ENCODE assay signal across 22 cellular contexts in genomic region chr13:107043016-107043957, GRCh38.
DNase-seq lines count a peak whose midpoint lies in the region; ATAC-seq and TF ChIP-seq lines count a peak whose summit lies in the region.
"Had no signal": no experiment of that assay in that cellular context is flagged by ENCODE, and none has a peak within 500 bp of the region (broad histone marks: within the 10 kb centered on the region; RNA-seq: fewer than 3 reads in every experiment).

No MANE protein-coding gene starts in this region.

- no peak for TF ChIP-seq POLR2A in sigmoid colon (IDR thresholded peaks at IDR 0.05)

- H3K4me1 ChIP-seq in right atrium auricular region = peaks cover 0 to 9% of the 10 kb centered on the region in 2 donors
- H3K4me1 ChIP-seq in thoracic aorta (ENCODE audit: control insufficient read depth in 1 of 2, low read depth in 2 of 2) = peaks cover 11 to 24% of the 10 kb centered on the region in 2 donors
- H3K4me1 ChIP-seq in sigmoid colon = peaks cover 0 to 14% (median 6%) of the 10 kb centered on the region in 4 donors
- H3K4me1 ChIP-seq: psoas muscle had no signal

- 58 to 77% methylated on average over 8 of the region's 8 CpGs for WGBS in sigmoid colon, 2 donors

- H3K4me3 ChIP-seq in right atrium auricular region = no peak overlapping the region
- H3K4me3 ChIP-seq in astrocyte of the spinal cord (ENCODE audit: low read depth, low read length) = no peak overlapping the region
- peak overlapping the region; percentile 43 for H3K4me3 ChIP-seq in thoracic aorta
- H3K4me3 ChIP-seq in sigmoid colon = no peak overlapping the region
- H3K4me3 ChIP-seq: psoas muscle had no signal

- TF ChIP-seq CTCF in right atrium auricular region (IDR thresholded peaks at IDR 0.05) (no peak), astrocyte of the spinal cord (IDR thresholded peaks at IDR 0.05; ENCODE audit: low read depth, low read length) (no peak), thoracic aorta (IDR thresholded peaks at IDR 0.05) (no peak), sigmoid colon (IDR thresholded peaks at IDR 0.05) (no peak)

- peak; percentile 45 for DNase-seq in Right ventricle myocardium superior
- no peak for DNase-seq in right atrium auricular region (ENCODE audit: low spot score)
- peak; percentile 3 for DNase-seq in astrocyte of the spinal cord (ENCODE audit: low read depth, low spot score)
- DNase-seq in left kidney (ENCODE audit: low read depth, low spot score) = peak; percentile 49
- no peak for DNase-seq in thoracic aorta (ENCODE audit: low spot score)
- DNase-seq in sigmoid colon = no peak
- no peak for DNase-seq in mesenteric fat pad (ENCODE audit: low spot score)
- no peak for DNase-seq in hepatic stellate cell (ENCODE audit: low spot score)
- DNase-seq: activated CD8-positive, alpha-beta T cell treated with anti-CD3 and anti-CD28 coated beads, Interleukin-2, amount 10 ng/mL, durations not matched to agents 7 days and 5 days; activated naive CD8-positive, alpha-beta T cell treated with anti-CD3 and anti-CD28 coated beads for 36 hours; CD8-positive, alpha-beta T cell; cerebellar nuclear complex; mammary epithelial cell; MM.1S; natural killer cell; NCI-H187 treated with DMSO at 0.1 percent for 48 hours; NCI-H446; NK-92 treated with Interleukin-12 subunit alpha and Interleukin-12 subunit beta, amount 100 ng/mL, for 24 hours; psoas muscle; stimulated activated naive CD8-positive, alpha-beta T cell treated with anti-CD3 and anti-CD28 coated beads, Interleukin-15, Interleukin-2, amounts not matched to agents 100 U/mL and 50 U/mL, for 24 hours; T-helper 1 cell had no signal

- intact Hi-C loops in Right ventricle myocardium superior (cut with DNase I) (no loop called here), sigmoid colon (cut with DNase I) (no loop called here)

- in situ Hi-C loops in astrocyte of the spinal cord (cut with HindIII; ENCODE audit: low sequenced_read_pairs) = no loop called here

- no peak for TF ChIP-seq EP300 in sigmoid colon (IDR thresholded peaks at IDR 0.05)

- ATAC-seq in Right ventricle myocardium superior (ENCODE audit: poor library complexity) (no peak), thoracic aorta (ENCODE audit: insufficient number of reproducible peaks, low FRiP score, low read depth) (peak; percentile 72)
- ATAC-seq: activated CD8-positive, alpha-beta T cell treated with anti-CD3 and anti-CD28 coated beads, Interleukin-2, amount 10 ng/mL, durations not matched to agents 7 days and 5 days; CD8-positive, alpha-beta T cell; natural killer cell; psoas muscle; stimulated activated naive CD8-positive, alpha-beta T cell treated with anti-CD3 and anti-CD28 coated beads, Interleukin-15, Interleukin-2, amounts not matched to agents 100 U/mL and 50 U/mL, for 24 hours; WTC11 had no signal

- H3K27me3 ChIP-seq in right atrium auricular region (no peaks in the 10 kb centered on the region), thoracic aorta (replicated peaks; ENCODE audit: insufficient read depth) (no peaks in the 10 kb centered on the region), sigmoid colon (no peaks in the 10 kb centered on the region)

- no peaks in the 10 kb centered on the region for H3K36me3 ChIP-seq in right atrium auricular region
- no peaks in the 10 kb centered on the region for H3K36me3 ChIP-seq in thoracic aorta
- no peaks in the 10 kb centered on the region for H3K36me3 ChIP-seq in sigmoid colon

- H3K9me3 ChIP-seq in right atrium auricular region (no peaks in the 10 kb centered on the region), thoracic aorta (no peaks in the 10 kb centered on the region), sigmoid colon (peaks cover 0 to 6% (median 0%) of the 10 kb centered on the region in 4 donors)
- H3K9me3 ChIP-seq: psoas muscle had no signal

- H3K27ac ChIP-seq in right atrium auricular region (no peak overlapping the region), thoracic aorta (peak overlapping the region; percentile 87 to 90), sigmoid colon (no peak overlapping the region)
- H3K27ac ChIP-seq: psoas muscle had no signal

Comparison
In these comparisons a context has a peak if more than half of its experiments do, and no peak if none do; other contexts are left out.
1. DNase-seq: peak in Right ventricle myocardium superior (single experiment), astrocyte of the spinal cord (single experiment) and left kidney (single experiment); none in right atrium auricular region (single experiment), thoracic aorta (single experiment), sigmoid colon (single experiment), mesenteric fat pad (single experiment) and hepatic stellate cell (single experiment).
2. H3K27ac ChIP-seq: peak in thoracic aorta (2 of 2); none in right atrium auricular region (0 of 2) and sigmoid colon (0 of 4).